8 cellular contexts compared by ENCODE assay signal in the genomic region with DNA sequence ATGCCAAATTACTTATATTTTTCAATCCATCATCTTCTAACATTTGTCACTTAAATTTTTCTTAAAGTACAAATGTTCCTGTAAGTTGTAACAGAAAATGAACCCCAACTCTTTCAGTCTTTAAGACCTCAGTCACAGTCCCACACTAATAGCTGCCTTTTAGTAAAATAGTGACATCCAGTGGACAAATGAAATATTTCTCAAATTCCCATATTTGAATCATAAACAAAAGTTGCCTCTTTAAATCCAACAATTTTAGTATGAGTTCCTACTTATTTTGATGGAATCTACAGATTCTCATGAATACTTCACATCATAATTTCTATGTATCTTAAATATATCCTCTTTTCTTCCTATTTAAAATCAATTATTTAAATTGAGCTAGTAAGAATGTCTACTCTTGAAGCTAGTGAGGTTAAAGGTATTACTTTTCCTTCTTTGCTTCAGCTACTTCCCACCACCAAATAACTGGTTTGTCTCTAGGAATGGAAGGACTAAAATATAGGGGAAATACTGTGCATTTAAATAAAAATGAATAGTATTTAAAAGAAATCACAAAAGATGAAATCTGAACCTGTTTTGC. TPM values are rescaled to one million over a fixed set of nuclear protein-coding genes. Genes with fewer than 3 reads are reported as not detected.
DNase-seq lines count a peak whose midpoint lies in the region; ATAC-seq, FAIRE-seq and TF ChIP-seq lines count a peak whose summit lies in the region.

No MANE protein-coding gene starts in this region.

- no peak overlapping the region for H3K4me3 Mint-ChIP-seq in T-helper 2 cell treated with Interferon-gamma antibody and Interleukin-4, amounts not matched to agents 5 μg/mL and 100 μg/mL, for 36 hours

- no peaks in the 10 kb centered on the region for H4K20me1 ChIP-seq in KMS-11 (ENCODE audit: insufficient read depth)

- ATAC-seq in GM21528 (IDR thresholded peaks at IDR 0.05; ENCODE audit: low FRiP score, unreplicated experiment): peak; percentile 77

- peaks cover 10% of the 10 kb centered on the region for H3K4me1 Mint-ChIP-seq in T-helper 2 cell treated with Interferon-gamma antibody and Interleukin-4, amounts not matched to agents 5 μg/mL and 100 μg/mL, for 36 hours (ENCODE audit: low read depth)

- no peak for TF ChIP-seq EP300 in sigmoid colon (IDR thresholded peaks at IDR 0.05)

- H3K27me3 ChIP-seq in KMS-11 (ENCODE audit: insufficient read depth, low read depth) (no peaks in the 10 kb centered on the region), kidney epithelial cell (ENCODE audit: control insufficient read depth, insufficient read depth, low read length) (no peaks in the 10 kb centered on the region), sigmoid colon (no peaks in the 10 kb centered on the region)

- H3K27ac Mint-ChIP-seq in T-helper 2 cell treated with Interferon-gamma antibody and Interleukin-4, amounts not matched to agents 5 μg/mL and 100 μg/mL, for 36 hours: no peak overlapping the region

- TF ChIP-seq POLR2A in sigmoid colon (IDR thresholded peaks at IDR 0.05): no peak

- H3K9ac ChIP-seq in KMS-11: no peak overlapping the region

- intact Hi-C loops in sigmoid colon (cut with DNase I): loop anchor here (5.0 kb wide), 1 partner anchor 740 kb away; no protein-coding TSS in a partner anchor

- H2AFZ ChIP-seq in KMS-11 (ENCODE audit: low read depth): no peak overlapping the region

- 0 out of 2 replicates have a peak, but pooled peaks cover 3% of the 10 kb centered on the region for H3K36me3 ChIP-seq in KMS-11 (ENCODE audit: insufficient read depth)
- peaks cover 2% of the 10 kb centered on the region for H3K36me3 ChIP-seq in kidney epithelial cell (ENCODE audit: control insufficient read depth, insufficient read depth, low read length)
- H3K36me3 ChIP-seq in sigmoid colon: peaks cover 5 to 46% (median 10%) of the 10 kb centered on the region in 4 donors

- H3K36me3 Mint-ChIP-seq in T-helper 2 cell treated with Interferon-gamma antibody and Interleukin-4, amounts not matched to agents 5 μg/mL and 100 μg/mL, for 36 hours (ENCODE audit: low read depth): peaks cover 31% of the 10 kb centered on the region

- H3K9me3 Mint-ChIP-seq in T-helper 2 cell treated with Interferon-gamma antibody and Interleukin-4, amounts not matched to agents 5 μg/mL and 100 μg/mL, for 36 hours: no peaks in the 10 kb centered on the region

- FAIRE-seq in G401.6 (lab: Jason Lieb, UNC): peak; percentile 91

- no peaks in the 10 kb centered on the region for H3K27me3 Mint-ChIP-seq in T-helper 2 cell treated with Interferon-gamma antibody and Interleukin-4, amounts not matched to agents 5 μg/mL and 100 μg/mL, for 36 hours (ENCODE audit: low read depth)

- TF ChIP-seq CTCF in KMS-11 (conservative IDR thresholded peaks at IDR 0.05; ENCODE audit: low read depth, low read length): peak; percentile 56
- TF ChIP-seq CTCF in VCaP (conservative IDR thresholded peaks at IDR 0.05): peak; percentile 73
- TF ChIP-seq CTCF in kidney epithelial cell (IDR thresholded peaks at IDR 0.05; ENCODE audit: insufficient read depth, low read length, poor library complexity, severe bottlenecking): peak; percentile 33
- TF ChIP-seq CTCF in sigmoid colon (IDR thresholded peaks at IDR 0.05): peak in 1 of 4 experiments; percentile 48

- H3K27ac ChIP-seq in KMS-11 (no peak overlapping the region), VCaP (no peak overlapping the region), sigmoid colon (peak overlapping the region in 2 of 4 donors; percentile 38 to 44)

- H3K4me3 ChIP-seq in KMS-11 (IDR thresholded peaks at IDR 0.05; ENCODE audit: insufficient read depth, low read depth, low read length): no peak overlapping the region
- no peak overlapping the region for H3K4me3 ChIP-seq in kidney epithelial cell (ENCODE audit: low read depth, low read length)
- H3K4me3 ChIP-seq in sigmoid colon: no peak overlapping the region

- DNase-seq in kidney epithelial cell (ENCODE audit: low read depth) (no peak), iPS-NIHi11 (ENCODE audit: low spot score) (no peak), sigmoid colon (no peak)
- DNase-seq in T-helper 2 cell treated with Interferon-gamma antibody and Interleukin-4, amounts not matched to agents 5 μg/mL and 100 μg/mL, for 36 hours (ENCODE audit: low spot score): no peak

- H3K4me1 ChIP-seq in KMS-11 (ENCODE audit: low read depth, poor library complexity, severe bottlenecking) (peaks cover 43% of the 10 kb centered on the region), sigmoid colon (peaks cover 0 to 34% (median 25%) of the 10 kb centered on the region in 4 donors)

- 0 out of 2 replicates have a peak overlapping the region, but pooled peaks have one; percentile 1 for H3K4me2 ChIP-seq in KMS-11

- no peaks in the 10 kb centered on the region for H3K9me3 ChIP-seq in sigmoid colon

- peaks cover 23% of the 10 kb centered on the region; the same call in 1 of the 2 replicates for H3K79me2 ChIP-seq in KMS-11 (ENCODE audit: insufficient read depth, low read depth)

RNA-seq across cellular contexts. Expression of gene LIN7C, which starts 9.2 kb away (rescaled TPM):
- total RNA-seq in kidney epithelial cell: 38.4 and 41.4 TPM in 2 replicates
- 10 to 100 TPM; 34.3 to 53.3 (median 48.9) TPM for total RNA-seq in sigmoid colon
- 10 to 100 TPM in 2 of 3 donors, 1 to 10 TPM in 1; 9.0 to 13.4 (median 12.1) TPM for polyA plus RNA-seq in sigmoid colon

RNA-seq across cellular contexts. Expression of gene LGR4, which starts 24.8 kb away (rescaled TPM):
- total RNA-seq in kidney epithelial cell (15.9 and 16.2 TPM in 2 replicates), sigmoid colon (10 to 100 TPM; 29.9 to 44.3 (median 38.6) TPM)
- polyA plus RNA-seq in sigmoid colon: 10 to 100 TPM; 11.3 to 23.5 (median 12.6) TPM
